In the genomic region with DNA sequence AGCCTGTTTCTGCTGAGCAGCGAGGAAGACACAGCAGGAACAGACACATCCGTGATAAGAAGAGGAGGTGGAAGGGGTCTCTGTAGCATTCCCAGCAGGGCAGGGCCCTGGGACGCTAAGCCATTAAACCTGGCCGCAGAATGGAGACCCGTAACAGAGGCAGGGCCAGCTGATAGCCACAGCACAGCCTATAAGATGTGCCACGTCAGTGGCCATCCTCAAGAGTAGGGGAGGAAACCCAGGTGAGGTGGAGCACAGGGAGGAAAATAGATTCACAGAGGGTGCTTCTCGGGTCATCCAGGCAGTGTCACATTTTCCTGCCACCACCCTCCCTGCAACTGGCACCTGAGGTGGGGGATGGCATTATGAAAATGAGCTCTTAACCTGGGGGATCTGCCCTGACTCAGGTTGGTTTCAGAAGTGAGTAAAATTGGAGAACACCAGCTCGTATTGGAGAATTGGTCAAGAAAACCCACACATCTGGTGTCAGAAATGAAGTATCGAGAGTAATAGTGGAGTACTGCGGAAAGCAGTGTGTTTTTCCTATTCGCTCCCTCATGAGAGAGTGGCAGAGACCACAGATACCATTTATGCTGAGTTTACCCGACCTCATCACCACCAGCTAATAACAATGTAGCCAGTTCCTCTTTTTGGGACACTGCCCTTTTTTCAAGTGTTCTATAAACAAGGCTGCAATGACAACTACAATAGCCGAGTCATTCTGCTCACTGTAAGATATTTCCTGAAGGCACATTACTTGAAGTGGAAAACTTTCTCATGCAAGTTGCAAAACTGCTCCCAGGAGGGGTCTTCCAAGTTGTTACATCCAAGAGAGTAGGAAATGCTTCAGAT, we compare ENCODE assay signal across 9 cellular contexts.
DNase-seq lines count a peak whose midpoint lies in the region; ATAC-seq and TF ChIP-seq lines count a peak whose summit lies in the region.
"Had no signal": no experiment of that assay in that cellular context is flagged by ENCODE, and none has a peak within 500 bp of the region (broad histone marks: within the 10 kb centered on the region; RNA-seq: fewer than 3 reads in every experiment).

No MANE protein-coding gene starts in this region.

- H3K4me1 Mint-ChIP-seq in dendritic cell treated with granulocyte-macrophage colony-stimulating factor and Interleukin-4, amounts not matched to agents 40 ng/mL and 50 ng/mL, for 4 days (ENCODE audit: low read depth): peaks cover 16% of the 10 kb centered on the region

- H3K27ac Mint-ChIP-seq in dendritic cell treated with granulocyte-macrophage colony-stimulating factor and Interleukin-4, amounts not matched to agents 40 ng/mL and 50 ng/mL, for 4 days: peak overlapping the region; percentile 52

- peaks cover 8% of the 10 kb centered on the region for H3K27me3 Mint-ChIP-seq in dendritic cell treated with granulocyte-macrophage colony-stimulating factor and Interleukin-4, amounts not matched to agents 40 ng/mL and 50 ng/mL, for 4 days

- H3K36me3 Mint-ChIP-seq in dendritic cell treated with granulocyte-macrophage colony-stimulating factor and Interleukin-4, amounts not matched to agents 40 ng/mL and 50 ng/mL, for 4 days (ENCODE audit: low read depth): no peaks in the 10 kb centered on the region

- intact Hi-C loops in dendritic cell treated with granulocyte-macrophage colony-stimulating factor and Interleukin-4, amounts not matched to agents 40 ng/mL and 50 ng/mL, for 4 days (cut with micrococcal nuclease): no loop called here

- CTCF ChIA-PET in GM10248 (lab: Yijun Ruan, JAX): interaction anchor here (1.1 to 1.3 kb wide), 3 partner anchors 9 to 88 kb away, joined by 3 to 4 read pairs (median 4); no protein-coding TSS in a partner anchor

- peak overlapping the region; percentile 17 for H3K4me3 Mint-ChIP-seq in dendritic cell treated with granulocyte-macrophage colony-stimulating factor and Interleukin-4, amounts not matched to agents 40 ng/mL and 50 ng/mL, for 4 days

- TF ChIP-seq CTCF in GM10248 (IDR thresholded peaks at IDR 0.05; ENCODE audit: control extremely low read depth, extremely low read depth, low read depth, missing control alignments) (no peak), GM20000 (IDR thresholded peaks at IDR 0.05; ENCODE audit: extremely low read depth, missing control alignments) (no peak)

- DNase-seq in GM10248 (ENCODE audit: extremely low spot score) (peak; percentile 61), GM20000 (ENCODE audit: low spot score) (peak; percentile 67), NCI-H1105 (lab: John Stamatoyannopoulos, UW) (no peak), NCI-H510A treated with DMSO at 0.1 percent for 48 hours (lab: John Stamatoyannopoulos, UW) (no peak), NCI-H146 (lab: John Stamatoyannopoulos, UW) (no peak)
- DNase-seq in activated effector memory CD4-positive, alpha-beta T cell treated with anti-CD3 and anti-CD28 coated beads, Interleukin-2, amount 50 U/mL, for 16 hours: no peak
- DNase-seq: brain microvascular endothelial cell had no signal

- peak; percentile 90 for ATAC-seq in HG03342 (IDR thresholded peaks at IDR 0.05; ENCODE audit: unreplicated experiment)

- peaks cover 10% of the 10 kb centered on the region for H3K9me3 Mint-ChIP-seq in dendritic cell treated with granulocyte-macrophage colony-stimulating factor and Interleukin-4, amounts not matched to agents 40 ng/mL and 50 ng/mL, for 4 days

- POLR2A ChIA-PET in GM10248 (lab: Yijun Ruan, JAX): no interaction called here

Comparison
In these comparisons a context has a peak if more than half of its experiments do, and no peak if none do; other contexts are left out.
1. DNase-seq: peak in GM10248 (single experiment) and GM20000 (single experiment); none in NCI-H1105 (single experiment), NCI-H510A treated with DMSO at 0.1 percent for 48 hours (single experiment), NCI-H146 (single experiment) and activated effector memory CD4-positive, alpha-beta T cell treated with anti-CD3 and anti-CD28 coated beads, Interleukin-2, amount 50 U/mL, for 16 hours (single experiment).